ENCODE assay signal across 1 cellular context in the genomic region with DNA sequence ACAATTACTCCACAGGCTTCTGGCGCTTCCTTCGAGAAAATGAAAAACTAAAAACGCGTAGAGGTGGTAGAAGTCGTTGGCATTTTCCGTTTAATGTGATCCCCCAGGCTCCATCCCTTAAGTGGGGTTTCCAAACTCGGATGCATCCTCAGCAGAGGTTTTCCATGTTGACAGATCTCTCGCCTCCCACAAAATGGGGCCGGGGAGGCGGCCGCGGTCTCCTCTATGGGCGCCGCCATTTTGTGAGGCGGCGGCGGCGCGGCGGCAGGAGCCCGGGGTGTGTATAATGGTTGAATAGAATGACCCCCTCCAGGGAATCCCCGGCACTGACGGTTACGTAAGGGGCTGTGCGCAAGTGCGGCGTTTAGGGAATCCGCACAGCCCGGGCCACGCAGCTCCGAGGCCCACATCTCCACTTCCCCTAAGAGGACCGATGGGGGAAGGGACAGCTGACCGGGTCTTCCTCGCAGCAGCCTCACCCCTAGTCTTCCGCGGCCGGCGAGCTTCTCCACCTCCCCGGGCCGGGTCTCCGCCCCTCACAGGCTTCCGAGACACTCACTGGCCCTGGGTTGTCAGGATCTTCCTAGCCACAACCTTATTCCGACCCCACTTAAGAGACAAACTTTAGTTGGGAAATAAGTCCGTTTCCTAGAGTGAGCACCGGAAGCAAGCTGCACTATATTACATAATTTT.
TF ChIP-seq lines count a peak whose summit lies in the region.

No MANE protein-coding gene starts in this region.

TF ChIP-seq in K562, 482 proteins besides CTCF, POLR2A, EP300 and RAD21 (continued from another document and continues in another):
- TF ChIP-seq ZNF134 (CRISPR knock-in tag; conservative IDR thresholded peaks at IDR 0.05) (0 out of 2 replicates have a peak, but pooled peaks have one; percentile 15), RFX5 (IDR thresholded peaks at IDR 0.05; ENCODE audit: low read depth, low read length) (no peak), NCOA2 (IDR thresholded peaks at IDR 0.05; ENCODE audit: partially characterized antibody in 2 of 2) (peak; percentile 73 to 99), ZNF282 (CRISPR knock-in tag; IDR thresholded peaks at IDR 0.05) (no peak), ZNF696 (CRISPR knock-in tag; conservative IDR thresholded peaks at IDR 0.05) (no peak), U2AF2 (optimal IDR thresholded peaks at IDR 0.05; ENCODE audit: low read depth, low read length) (no peak), JUND (IDR thresholded peaks at IDR 0.05; ENCODE audit: borderline replicate concordance, low read depth, low read length) (peak; percentile 78), JUND (tag; IDR thresholded peaks at IDR 0.05; ENCODE audit: borderline replicate concordance, low read depth, low read length) (peak; percentile 31; the same call in 1 of the 3 replicates), IRF2 (CRISPR knock-in tag; IDR thresholded peaks at IDR 0.05) (no peak), MLLT1 (IDR thresholded peaks at IDR 0.05) (peak in 1 of 2 experiments; percentile 27; a peak in 1 of 4 replicates), ZNF398 (CRISPR knock-in tag; IDR thresholded peaks at IDR 0.05) (no peak), RERE (CRISPR knock-in tag; IDR thresholded peaks at IDR 0.05; ENCODE audit: borderline replicate concordance) (no peak), GTF2B (IDR thresholded peaks at IDR 0.05; ENCODE audit: extremely low read depth, insufficient read length) (peak; percentile 48), PHTF2 (CRISPR knock-in tag; IDR thresholded peaks at IDR 0.05) (no peak), ZBTB34 (CRISPR knock-in tag; IDR thresholded peaks at IDR 0.05) (no peak), CBX8 (IDR thresholded peaks at IDR 0.05; ENCODE audit: borderline replicate concordance, extremely low read depth, low read depth, low read length, poor library complexity, severe bottlenecking) (no peak), ZNF224 (CRISPR knock-in tag; IDR thresholded peaks at IDR 0.05) (no peak), TFAM (CRISPR knock-in tag; conservative IDR thresholded peaks at IDR 0.05) (no peak), CREB3L1 (IDR thresholded peaks at IDR 0.05; ENCODE audit: borderline replicate concordance, low read depth) (peak; percentile 36; the same call in 1 of the 2 replicates), DACH1 (IDR thresholded peaks at IDR 0.05; ENCODE audit: partially characterized antibody) (peak; percentile 88)
- TF ChIP-seq, protein P1, sequence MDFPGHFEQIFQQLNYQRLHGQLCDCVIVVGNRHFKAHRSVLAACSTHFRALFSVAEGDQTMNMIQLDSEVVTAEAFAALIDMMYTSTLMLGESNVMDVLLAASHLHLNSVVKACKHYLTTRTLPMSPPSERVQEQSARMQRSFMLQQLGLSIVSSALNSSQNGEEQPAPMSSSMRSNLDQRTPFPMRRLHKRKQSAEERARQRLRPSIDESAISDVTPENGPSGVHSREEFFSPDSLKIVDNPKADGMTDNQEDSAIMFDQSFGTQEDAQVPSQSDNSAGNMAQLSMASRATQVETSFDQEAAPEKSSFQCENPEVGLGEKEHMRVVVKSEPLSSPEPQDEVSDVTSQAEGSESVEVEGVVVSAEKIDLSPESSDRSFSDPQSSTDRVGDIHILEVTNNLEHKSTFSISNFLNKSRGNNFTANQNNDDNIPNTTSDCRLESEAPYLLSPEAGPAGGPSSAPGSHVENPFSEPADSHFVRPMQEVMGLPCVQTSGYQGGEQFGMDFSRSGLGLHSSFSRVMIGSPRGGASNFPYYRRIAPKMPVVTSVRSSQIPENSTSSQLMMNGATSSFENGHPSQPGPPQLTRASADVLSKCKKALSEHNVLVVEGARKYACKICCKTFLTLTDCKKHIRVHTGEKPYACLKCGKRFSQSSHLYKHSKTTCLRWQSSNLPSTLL (IDR thresholded peaks at IDR 0.05): no peak
- TF ChIP-seq, protein P2, sequence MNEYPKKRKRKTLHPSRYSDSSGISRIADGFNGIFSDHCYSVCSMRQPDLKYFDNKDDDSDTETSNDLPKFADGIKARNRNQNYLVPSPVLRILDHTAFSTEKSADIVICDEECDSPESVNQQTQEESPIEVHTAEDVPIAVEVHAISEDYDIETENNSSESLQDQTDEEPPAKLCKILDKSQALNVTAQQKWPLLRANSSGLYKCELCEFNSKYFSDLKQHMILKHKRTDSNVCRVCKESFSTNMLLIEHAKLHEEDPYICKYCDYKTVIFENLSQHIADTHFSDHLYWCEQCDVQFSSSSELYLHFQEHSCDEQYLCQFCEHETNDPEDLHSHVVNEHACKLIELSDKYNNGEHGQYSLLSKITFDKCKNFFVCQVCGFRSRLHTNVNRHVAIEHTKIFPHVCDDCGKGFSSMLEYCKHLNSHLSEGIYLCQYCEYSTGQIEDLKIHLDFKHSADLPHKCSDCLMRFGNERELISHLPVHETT (CRISPR knock-in tag; conservative IDR thresholded peaks at IDR 0.05 in 1 of 2, IDR thresholded peaks at IDR 0.05 in 1 of 2): peak in 1 of 2 experiments; percentile 100; a peak in 2 of 4 replicates
- TF ChIP-seq, protein P3, sequence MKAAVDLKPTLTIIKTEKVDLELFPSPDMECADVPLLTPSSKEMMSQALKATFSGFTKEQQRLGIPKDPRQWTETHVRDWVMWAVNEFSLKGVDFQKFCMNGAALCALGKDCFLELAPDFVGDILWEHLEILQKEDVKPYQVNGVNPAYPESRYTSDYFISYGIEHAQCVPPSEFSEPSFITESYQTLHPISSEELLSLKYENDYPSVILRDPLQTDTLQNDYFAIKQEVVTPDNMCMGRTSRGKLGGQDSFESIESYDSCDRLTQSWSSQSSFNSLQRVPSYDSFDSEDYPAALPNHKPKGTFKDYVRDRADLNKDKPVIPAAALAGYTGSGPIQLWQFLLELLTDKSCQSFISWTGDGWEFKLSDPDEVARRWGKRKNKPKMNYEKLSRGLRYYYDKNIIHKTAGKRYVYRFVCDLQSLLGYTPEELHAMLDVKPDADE (conservative IDR thresholded peaks at IDR 0.05; ENCODE audit: control insufficient read depth, low read depth, low read length): peak; percentile 77
- TF ChIP-seq, protein P4, sequence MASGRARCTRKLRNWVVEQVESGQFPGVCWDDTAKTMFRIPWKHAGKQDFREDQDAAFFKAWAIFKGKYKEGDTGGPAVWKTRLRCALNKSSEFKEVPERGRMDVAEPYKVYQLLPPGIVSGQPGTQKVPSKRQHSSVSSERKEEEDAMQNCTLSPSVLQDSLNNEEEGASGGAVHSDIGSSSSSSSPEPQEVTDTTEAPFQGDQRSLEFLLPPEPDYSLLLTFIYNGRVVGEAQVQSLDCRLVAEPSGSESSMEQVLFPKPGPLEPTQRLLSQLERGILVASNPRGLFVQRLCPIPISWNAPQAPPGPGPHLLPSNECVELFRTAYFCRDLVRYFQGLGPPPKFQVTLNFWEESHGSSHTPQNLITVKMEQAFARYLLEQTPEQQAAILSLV (tag; IDR thresholded peaks at IDR 0.05): no peak
- TF ChIP-seq, protein P5, sequence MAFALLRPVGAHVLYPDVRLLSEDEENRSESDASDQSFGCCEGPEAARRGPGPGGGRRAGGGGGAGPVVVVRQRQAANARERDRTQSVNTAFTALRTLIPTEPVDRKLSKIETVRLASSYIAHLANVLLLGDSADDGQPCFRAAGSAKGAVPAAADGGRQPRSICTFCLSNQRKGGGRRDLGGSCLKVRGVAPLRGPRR (CRISPR knock-in tag; IDR thresholded peaks at IDR 0.05): no peak
